ENCODE assay signal across 7 cellular contexts in genomic region chr12:123149088-123149827, GRCh38. TPM values are rescaled to one million over a fixed set of nuclear protein-coding genes. Genes with fewer than 3 reads are reported as not detected.
A peak's percentile ranks its signal among the peaks of the same experiment; 100 is the strongest.
DNase-seq lines count a peak whose midpoint lies in the region; ATAC-seq, FAIRE-seq and TF ChIP-seq lines count a peak whose summit lies in the region.

No MANE protein-coding gene starts in this region.

- TF ChIP-seq CTCF in astrocyte of the cerebellum (IDR thresholded peaks at IDR 0.05; ENCODE audit: low read depth, low read length, missing control alignments) (peak; percentile 6), HepG2 (CRISPR knock-in tag; IDR thresholded peaks at IDR 0.05) (no peak), suprapubic skin (IDR thresholded peaks at IDR 0.05) (no peak)

- BruUV-seq in HepG2 (replicated peaks; lab: Mats Ljungman, UMichigan): no TSS peak

- peak overlapping the region; percentile 85 for H3K9ac ChIP-seq in HepG2 (ENCODE audit: insufficient read depth, low read depth, low read length)

- no peak for TF ChIP-seq POLR2A in HepG2 (IDR thresholded peaks at IDR 0.05; ENCODE audit: insufficient read depth in 1 of 2, low read depth in 2 of 2, low read length in 2 of 2)
- TF ChIP-seq POLR2A in suprapubic skin (IDR thresholded peaks at IDR 0.05): no peak

- no peaks in the 10 kb centered on the region for H3K27me3 ChIP-seq in HepG2 (ENCODE audit: control insufficient read depth in 1 of 2, insufficient read depth in 2 of 2, low read length in 2 of 2)
- H3K27me3 ChIP-seq in suprapubic skin: no peaks in the 10 kb centered on the region

- peak overlapping the region; percentile 90 for H3K4me2 ChIP-seq in HepG2 (ENCODE audit: low read depth, low read length)

- intact Hi-C loops in HepG2 (cut with micrococcal nuclease; ENCODE audit: unreplicated experiment): no loop called here

- no peak for TF ChIP-seq RAD21 in HepG2 (CRISPR knock-in tag; IDR thresholded peaks at IDR 0.05)

- no peaks in the 10 kb centered on the region for H4K20me1 ChIP-seq in HepG2 (ENCODE audit: insufficient read depth, low read length)

- H3K79me2 ChIP-seq in HepG2 (ENCODE audit: insufficient read depth, low read length): peaks cover 41% of the 10 kb centered on the region

- H3K4me3 ChIP-seq in astrocyte of the cerebellum (ENCODE audit: low read depth, low read length) (peak overlapping the region; percentile 56), HepG2 (replicated peaks in 1 of 3; ENCODE audit: insufficient read depth in 1 of 3, low read depth in 2 of 3, low read length in 3 of 3) (peak overlapping the region; percentile 72 to 98 (median 95)), suprapubic skin (peak overlapping the region; percentile 79)

- H3K9me3 ChIP-seq in KOPT-K1 (ENCODE audit: insufficient read depth, low read length, poor library complexity, severe bottlenecking): no peaks in the 10 kb centered on the region
- no peaks in the 10 kb centered on the region for H3K9me3 ChIP-seq in HepG2 (ENCODE audit: low read length)
- H3K9me3 ChIP-seq in suprapubic skin: no peaks in the 10 kb centered on the region

- H3K36me3 ChIP-seq in KOPT-K1 (ENCODE audit: insufficient read depth, low read length): peaks cover 33% of the 10 kb centered on the region
- H3K36me3 ChIP-seq in HepG2 (replicated peaks in 1 of 2; ENCODE audit: control insufficient read depth in 1 of 2, insufficient read depth in 2 of 2, low read length in 2 of 2): no peaks in the 10 kb centered on the region
- no peaks in the 10 kb centered on the region for H3K36me3 ChIP-seq in suprapubic skin

- H3K4me1 ChIP-seq in HepG2 (ENCODE audit: insufficient read depth, low read length) (peaks cover 72% of the 10 kb centered on the region), suprapubic skin (peaks cover 29% of the 10 kb centered on the region)

- CTCF ChIA-PET in HepG2 (lab: Yijun Ruan, JAX; ENCODE audit: low intra/inter-chr PET ratio, low total read pairs): no interaction called here

- peak; percentile 21 for ATAC-seq in HepG2

- WGBS in HepG2 (ENCODE audit: low lambda C conversion rate): 56% methylated on average over 9 of the region's 9 CpGs
- WGBS in suprapubic skin: 83% methylated on average over 9 of the region's 9 CpGs

- POLR2A ChIA-PET in HepG2 (lab: Yijun Ruan, JAX): interaction anchor here (0.6 to 1.7 kb wide), 3 partner anchors 8 to 23 kb away, joined by 4 to 9 read pairs (median 4); no protein-coding TSS in a partner anchor

- TF ChIP-seq EP300 in HepG2 (IDR thresholded peaks at IDR 0.05; ENCODE audit: low read depth in 2 of 2, low read length in 2 of 2) (no peak), HepG2 (CRISPR knock-in tag; IDR thresholded peaks at IDR 0.05; ENCODE audit: borderline replicate concordance) (no peak), suprapubic skin (IDR thresholded peaks at IDR 0.05) (no peak)

- H2AFZ ChIP-seq in HepG2 (ENCODE audit: low read length): no peak overlapping the region

- peak; percentile 8 for FAIRE-seq in HepG2 (lab: Jason Lieb, UNC)

- H3K27ac ChIP-seq in KOPT-K1 (ENCODE audit: low read depth, low read length, poor library complexity, severe bottlenecking): peak overlapping the region; percentile 89
- H3K27ac ChIP-seq in HepG2 (ENCODE audit: extremely low read length, insufficient read depth, low read length): no peak overlapping the region
- H3K27ac ChIP-seq in suprapubic skin: peak overlapping the region; percentile 9

- DNase-seq in astrocyte of the cerebellum (ENCODE audit: low read depth) (no peak), HepG2 (ENCODE audit: low spot score) (no peak), suprapubic skin (ENCODE audit: low spot score in 2 of 2) (peak; percentile 41 to 79), NCI-H524 treated with DMSO at 0.1 percent for 48 hours (lab: John Stamatoyannopoulos, UW) (no peak), T-helper 9 cell (no peak)
- DNase-seq in stimulated activated CD4-positive, alpha-beta T cell treated with anti-CD3 and anti-CD28 coated beads, Interleukin-1b, Interleukin-23, amount 100 ng/mL, for 48 hours: no peak

- in situ Hi-C loops in astrocyte of the cerebellum (cut with HindIII; ENCODE audit: low sequenced_read_pairs): no loop called here
- in situ Hi-C loops in HepG2 (cut with HindIII; ENCODE audit: extremely low pct_ligation_motif_present, low pct_unique_long_range_greater_than_20kb): no loop called here

TF ChIP-seq in HepG2, 621 proteins besides CTCF, POLR2A, EP300 and RAD21:
- TF ChIP-seq KMT2A (CRISPR knock-in tag; IDR thresholded peaks at IDR 0.05) (0 out of 2 replicates have a peak, but pooled peaks have one; percentile 6), ZNF543 (CRISPR knock-in tag; IDR thresholded peaks at IDR 0.05) (0 out of 2 replicates have a peak, but pooled peaks have one; percentile 45), ZNF75D (CRISPR knock-in tag; IDR thresholded peaks at IDR 0.05; ENCODE audit: borderline replicate concordance) (no peak), ZNF263 (CRISPR knock-in tag; IDR thresholded peaks at IDR 0.05) (peak; percentile 69), ZNF180 (CRISPR knock-in tag; IDR thresholded peaks at IDR 0.05; ENCODE audit: borderline replicate concordance, low read depth) (no peak)
- TF ChIP-seq, protein P1, sequence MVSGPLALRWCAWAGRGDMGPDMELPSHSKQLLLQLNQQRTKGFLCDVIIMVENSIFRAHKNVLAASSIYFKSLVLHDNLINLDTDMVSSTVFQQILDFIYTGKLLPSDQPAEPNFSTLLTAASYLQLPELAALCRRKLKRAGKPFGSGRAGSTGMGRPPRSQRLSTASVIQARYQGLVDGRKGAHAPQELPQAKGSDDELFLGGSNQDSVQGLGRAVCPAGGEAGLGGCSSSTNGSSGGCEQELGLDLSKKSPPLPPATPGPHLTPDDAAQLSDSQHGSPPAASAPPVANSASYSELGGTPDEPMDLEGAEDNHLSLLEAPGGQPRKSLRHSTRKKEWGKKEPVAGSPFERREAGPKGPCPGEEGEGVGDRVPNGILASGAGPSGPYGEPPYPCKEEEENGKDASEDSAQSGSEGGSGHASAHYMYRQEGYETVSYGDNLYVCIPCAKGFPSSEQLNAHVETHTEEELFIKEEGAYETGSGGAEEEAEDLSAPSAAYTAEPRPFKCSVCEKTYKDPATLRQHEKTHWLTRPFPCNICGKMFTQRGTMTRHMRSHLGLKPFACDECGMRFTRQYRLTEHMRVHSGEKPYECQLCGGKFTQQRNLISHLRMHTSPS (CRISPR knock-in tag; IDR thresholded peaks at IDR 0.05; ENCODE audit: low read depth): 0 out of 2 replicates have a peak, but pooled peaks have one; percentile 13

RNA-seq across cellular contexts. Expression of gene PITPNM2, which starts 1.6 kb away (rescaled TPM):
- total RNA-seq in HepG2 (2016; rRNA removed; fragmentation: Illumina TruSeq; extraction: Trizol): 4.2 and 4.7 TPM in 2 replicates
- 2.8 and 3.0 TPM in 2 replicates for total RNA-seq in HepG2 (2016; cell fraction: cytosol; rRNA removed; fragmentation: Illumina TruSeq; extraction: Trizol; ENCODE audit: low read depth)
- total RNA-seq in HepG2 (2016; cell fraction: insoluble cytoplasmic fraction; rRNA removed; fragmentation: Illumina TruSeq; extraction: Trizol): 4.4 and 4.6 TPM in 2 replicates
- 4.6 and 5.9 TPM in 2 replicates for total RNA-seq in HepG2 (2016; cell fraction: membrane; rRNA removed; fragmentation: Illumina TruSeq; extraction: Trizol)
- 8.8 and 10.6 TPM in 2 replicates for total RNA-seq in HepG2 (2016; cell fraction: nucleus; rRNA removed; fragmentation: Illumina TruSeq; extraction: Trizol)
- polyA plus RNA-seq in HepG2 (2011; rRNA removed): 5.3 TPM in 2 replicates
- polyA plus RNA-seq in HepG2 (2011; cell fraction: cytosol; rRNA removed): 1.9 and 2.8 TPM in 2 replicates
- polyA plus RNA-seq in HepG2 (2011; cell fraction: nucleus; rRNA removed): 29.2 and 36.9 TPM in 2 replicates
- 4.9 and 8.6 TPM in 2 replicates for polyA plus RNA-seq in HepG2 (2012)
- polyA plus RNA-seq in HepG2 (2016; cell fraction: cytosol; fragmentation: Illumina TruSeq; extraction: Trizol; ENCODE audit: low read depth): 2.0 and 2.7 TPM in 2 replicates
- 4.0 and 5.3 TPM in 2 replicates for polyA plus RNA-seq in HepG2 (2016; cell fraction: insoluble cytoplasmic fraction; fragmentation: Illumina TruSeq; extraction: Trizol; ENCODE audit: low read depth)
- polyA plus RNA-seq in HepG2 (2016; cell fraction: membrane; fragmentation: Illumina TruSeq; extraction: Trizol; ENCODE audit: low read depth): 3.2 and 3.3 TPM in 2 replicates
- 22.7 and 28.3 TPM in 2 replicates for polyA plus RNA-seq in HepG2 (2016; cell fraction: nucleus; fragmentation: Illumina TruSeq; extraction: Trizol; ENCODE audit: insufficient read depth, low read depth)
- polyA minus RNA-seq in HepG2 (2011; rRNA and poly(A)+ RNA removed; ENCODE audit: low replicate concordance): 9.4 and 13.8 TPM in 2 replicates
- polyA minus RNA-seq in HepG2 (2011; cell fraction: cytosol; rRNA and poly(A)+ RNA removed): 4.8 and 6.2 TPM in 2 replicates
- polyA minus RNA-seq in HepG2 (2011; cell fraction: nucleus; rRNA and poly(A)+ RNA removed): 17.6 and 22.1 TPM in 2 replicates
- 10 to 100 TPM in 1 of 4 donors, 1 to 10 TPM in 3; 5.9 to 11.8 (median 6.9) TPM for total RNA-seq in suprapubic skin

Comparison
In these comparisons a context has a peak if more than half of its experiments do, and no peak if none do; other contexts are left out.
1. DNase-seq: peak in suprapubic skin (2 of 2); none in astrocyte of the cerebellum (single experiment), HepG2 (single experiment), NCI-H524 treated with DMSO at 0.1 percent for 48 hours (single experiment), stimulated activated CD4-positive, alpha-beta T cell treated with anti-CD3 and anti-CD28 coated beads, Interleukin-1b, Interleukin-23, amount 100 ng/mL, for 48 hours (single experiment) and T-helper 9 cell (single experiment).
2. Peak in every context shown above with its lines, with median percentiles within 50 percentile points of each other: H3K4me3 ChIP-seq.